In the genomic region with DNA sequence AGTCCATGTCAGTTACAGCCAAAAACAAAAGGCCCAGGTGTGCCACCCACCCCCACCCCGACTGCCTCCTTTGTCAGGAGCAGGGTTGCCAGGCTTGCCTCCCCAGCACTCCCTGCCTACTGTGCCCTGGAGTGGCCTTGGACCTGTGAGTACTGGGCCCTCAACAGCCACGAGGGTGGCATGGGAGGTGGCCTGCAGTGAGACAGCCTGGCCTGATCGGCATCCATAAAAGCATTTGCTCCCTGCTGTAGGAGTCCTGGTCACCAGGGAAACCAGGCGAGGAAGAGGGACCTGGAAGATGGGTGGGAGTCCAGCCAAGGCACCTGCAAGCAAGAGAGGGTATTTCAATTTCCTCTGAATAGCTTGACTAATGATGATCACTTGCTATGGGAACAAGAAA, we compare ENCODE assay signal across 32 cellular contexts. TPM values are rescaled to one million over a fixed set of nuclear protein-coding genes. Genes with fewer than 3 reads are reported as not detected.
DNase-seq lines count a peak whose midpoint lies in the region; ATAC-seq and TF ChIP-seq lines count a peak whose summit lies in the region.
"Had no signal": no experiment of that assay in that cellular context is flagged by ENCODE, and none has a peak within 500 bp of the region (broad histone marks: within the 10 kb centered on the region; RNA-seq: fewer than 3 reads in every experiment).

No MANE protein-coding gene starts in this region.

- no peaks in the 10 kb centered on the region for H3K36me3 ChIP-seq in left ventricle myocardium inferior
- H3K36me3 ChIP-seq: esophagus squamous epithelium, heart right ventricle, right lobe of liver had no signal

- peak overlapping the region; percentile 11 for H3K27ac ChIP-seq in left ventricle myocardium inferior (replicated peaks)
- H3K27ac ChIP-seq: esophagus squamous epithelium, heart right ventricle, right lobe of liver, RWPE1, SK-N-MC had no signal

- ATAC-seq in GM19328 (IDR thresholded peaks at IDR 0.05; ENCODE audit: unreplicated experiment), result no peak
- ATAC-seq: K562 had no signal

- TF ChIP-seq CTCF in GM12865 (IDR thresholded peaks at IDR 0.05; ENCODE audit: insufficient read depth, low read depth, low read length, missing control alignments) (no peak), left ventricle myocardium inferior (IDR thresholded peaks at IDR 0.05; ENCODE audit: borderline replicate concordance) (no peak)

- H3K9me3 ChIP-seq in left ventricle myocardium inferior (replicated peaks), result no peaks in the 10 kb centered on the region
- H3K9me3 ChIP-seq: esophagus squamous epithelium, heart right ventricle, right lobe of liver had no signal

- H3K4me3 ChIP-seq in GM12865 (ENCODE audit: low read depth, low read length) (no peak overlapping the region), left ventricle myocardium inferior (no peak overlapping the region)
- H3K4me3 ChIP-seq: esophagus squamous epithelium, heart right ventricle, K562, right lobe of liver, SK-N-MC had no signal

- intact Hi-C loops in left ventricle myocardium inferior (cut with micrococcal nuclease), result no loop called here

- peaks cover 9% of the 10 kb centered on the region for H3K4me1 ChIP-seq in left ventricle myocardium inferior
- H3K4me1 ChIP-seq: right lobe of liver had no signal

- peak; percentile 37 for DNase-seq in COR-L47 (lab: John Stamatoyannopoulos, UW)
- peak; percentile 2 for DNase-seq in GM12865 (ENCODE audit: low read depth)
- peak; percentile 36 for DNase-seq in NCI-H1092 treated with DMSO at 0.1 percent for 48 hours (lab: John Stamatoyannopoulos, UW)
- no peak for DNase-seq in left ventricle myocardium inferior
- DNase-seq in OCI-M2 (lab: John Stamatoyannopoulos, UW; ENCODE audit: unreplicated experiment), result no peak
- no peak for DNase-seq in NCI-H524 (lab: John Stamatoyannopoulos, UW)
- DNase-seq: activated CD4-positive, alpha-beta T cell treated with anti-CD3 and anti-CD28 coated beads for 48 hours; activated CD8-positive, alpha-beta memory T cell treated with anti-CD3 and anti-CD28 coated beads for 24 hours; activated effector memory CD4-positive, alpha-beta T cell treated with Interleukin-2 at 50 U/mL for 16 hours; activated naive CD8-positive, alpha-beta T cell treated with anti-CD3 and anti-CD28 coated beads, Interleukin-2, amount 10 ng/mL, durations not matched to agents 7 days and 5 days; Calu3; dermis blood vessel endothelial cell; DMS79 treated with DMSO at 0.1 percent for 48 hours; esophagus squamous epithelium; foreskin melanocyte; heart right ventricle; kidney glomerular epithelial cell; mammary epithelial cell; NCI-H1436; NCI-H774; right lobe of liver; stimulated activated CD4-positive, alpha-beta T cell treated with anti-CD3 and anti-CD28 coated beads, Interleukin-2, amount 100 ng/mL, for 48 hours had no signal

- no peaks in the 10 kb centered on the region for H3K27me3 ChIP-seq in left ventricle myocardium inferior (ENCODE audit: low read depth)
- H3K27me3 ChIP-seq: heart right ventricle, right lobe of liver had no signal

RNA-seq across cellular contexts. Expression of gene KCNMB2, which starts 56.4 kb away (rescaled TPM):
- total RNA-seq in left ventricle myocardium inferior, result 2.1 TPM
- total RNA-seq: activated naive CD8-positive, alpha-beta T cell treated with anti-CD3 and anti-CD28 coated beads, Interleukin-2, amount 10 ng/mL, durations not matched to agents 7 days and 5 days; astrocyte; Calu3; dermis blood vessel endothelial cell; H4; HT-29; K562; mammary epithelial cell; MCF 10A; right lobe of liver; T-helper 2 cell treated with Interferon-gamma antibody and Interleukin-4, amounts not matched to agents 100 ng/mL and 5 ng/mL, for 36 hours; ureter had no signal

Comparison
In these comparisons a context has a peak if more than half of its experiments do, and no peak if none do; other contexts are left out.
1. DNase-seq: peak in COR-L47 (single experiment), GM12865 (single experiment) and NCI-H1092 treated with DMSO at 0.1 percent for 48 hours (single experiment); none in left ventricle myocardium inferior (single experiment), OCI-M2 (single experiment) and NCI-H524 (0 of 2).